Comparison of ENCODE assay signal across 9 cellular contexts in the genomic region with DNA sequence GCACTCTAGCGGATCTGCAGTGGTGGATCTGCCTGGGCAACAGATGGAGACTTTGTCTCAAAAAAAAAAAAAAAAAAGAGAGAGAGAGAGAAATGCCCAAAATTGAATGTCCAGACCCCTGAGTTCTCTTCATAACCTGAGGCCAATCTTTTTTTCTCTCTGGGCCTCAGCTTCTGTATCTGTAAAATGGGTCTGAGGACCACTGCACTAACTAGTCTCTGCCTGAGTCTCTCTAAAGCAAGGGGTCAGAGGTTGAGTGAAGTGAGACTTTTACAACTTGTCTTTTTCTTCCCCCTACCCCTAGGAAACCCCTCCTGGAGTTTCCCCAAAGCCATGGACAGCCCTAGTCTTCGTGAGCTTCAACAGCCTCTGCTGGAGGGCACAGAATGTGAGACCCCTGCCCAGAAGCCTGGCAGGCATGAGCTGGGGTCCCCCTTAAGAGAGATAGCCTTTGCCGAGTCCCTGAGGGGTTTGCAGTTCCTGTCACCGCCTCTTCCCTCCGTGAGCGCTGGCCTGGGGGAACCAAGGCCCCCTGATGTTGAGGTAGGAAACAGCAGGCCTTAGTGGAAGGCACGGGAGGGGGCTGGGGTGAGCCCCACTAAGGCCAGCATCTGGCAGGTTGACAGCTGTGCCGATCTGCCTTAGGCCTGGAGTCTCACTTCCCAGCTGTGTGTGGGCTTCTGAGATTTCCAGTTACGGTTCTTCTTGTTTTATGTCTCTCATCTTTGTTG. TPM values are rescaled to one million over a fixed set of nuclear protein-coding genes. Genes with fewer than 3 reads are reported as not detected.
DNase-seq lines count a peak whose midpoint lies in the region; ATAC-seq and TF ChIP-seq lines count a peak whose summit lies in the region.
"Had no signal": no experiment of that assay in that cellular context is flagged by ENCODE, and none has a peak within 500 bp of the region (broad histone marks: within the 10 kb centered on the region; RNA-seq: fewer than 3 reads in every experiment).

No MANE protein-coding gene starts in this region.

- ATAC-seq in GM19397 (IDR thresholded peaks at IDR 0.05; ENCODE audit: unreplicated experiment), result peak; percentile 60
- no peak for ATAC-seq in lower lobe of right lung
- no peak for ATAC-seq in GM19035 (IDR thresholded peaks at IDR 0.05; ENCODE audit: unreplicated experiment)

- H3K27ac ChIP-seq in OCI-LY1 (ENCODE audit: low read depth, low read length, poor library complexity, severe bottlenecking), result peak overlapping the region; percentile 30
- no peak overlapping the region for H3K27ac ChIP-seq in lower lobe of right lung

- H4K20me1 ChIP-seq in OCI-LY1 (ENCODE audit: insufficient read depth, low read length), result no peaks in the 10 kb centered on the region

- no peaks in the 10 kb centered on the region for H3F3A ChIP-seq in OCI-LY1 (ENCODE audit: insufficient read depth, low read length)

- H3K9ac ChIP-seq in OCI-LY1 (ENCODE audit: low read length), result no peak overlapping the region

- peaks cover 5% of the 10 kb centered on the region for H3K36me3 ChIP-seq in OCI-LY1 (ENCODE audit: insufficient read depth, low read length)
- peaks cover 12% of the 10 kb centered on the region for H3K36me3 ChIP-seq in lower lobe of right lung

- no peaks in the 10 kb centered on the region for H3K9me3 ChIP-seq in OCI-LY1 (ENCODE audit: low read length)
- H3K9me3 ChIP-seq in lower lobe of right lung, result no peaks in the 10 kb centered on the region

- TF ChIP-seq CTCF in OCI-LY1 (IDR thresholded peaks at IDR 0.05; ENCODE audit: low read length) (peak; percentile 38; the same call in 1 of the 2 replicates), lower lobe of right lung (IDR thresholded peaks at IDR 0.05) (peak; percentile 19)

- no peaks in the 10 kb centered on the region for H3K9me2 ChIP-seq in OCI-LY1 (ENCODE audit: low read depth, low read length)

- H3K4me3 ChIP-seq in OCI-LY1 (ENCODE audit: low read depth, low read length, poor library complexity, severe bottlenecking) (no peak overlapping the region), lower lobe of right lung (no peak overlapping the region)

- no peaks in the 10 kb centered on the region for H3K79me2 ChIP-seq in OCI-LY1 (ENCODE audit: insufficient read depth, low read length)

- intact Hi-C loops in lower lobe of right lung (cut with DNase I), result no loop called here

- H3K27me3 ChIP-seq in OCI-LY1 (ENCODE audit: insufficient read depth, low read length), result no peaks in the 10 kb centered on the region
- H3K27me3 ChIP-seq in lower lobe of right lung (ENCODE audit: low read depth), result no peaks in the 10 kb centered on the region

- no peak overlapping the region for H3K4me2 ChIP-seq in OCI-LY1 (ENCODE audit: low read length)

- H2AFZ ChIP-seq in OCI-LY1 (ENCODE audit: low read length), result no peak overlapping the region

- DNase-seq in D341Med (ENCODE audit: low spot score), result peak; percentile 66
- DNase-seq in lower lobe of right lung, result no peak
- no peak for DNase-seq in NCI-H748 (lab: John Stamatoyannopoulos, UW; ENCODE audit: unreplicated experiment)
- no peak for DNase-seq in kidney tubule cell (ENCODE audit: low spot score)
- no peak for DNase-seq in stimulated activated CD4-positive, alpha-beta T cell treated with anti-CD3 and anti-CD28 coated beads, Interleukin-12 subunit alpha, Interleukin-12 subunit beta, amount 100 ng/mL, for 4 hours
- DNase-seq: anterior cingulate cortex had no signal

- H3K4me1 ChIP-seq in OCI-LY1 (ENCODE audit: insufficient read depth, low read length, severe bottlenecking) (peaks cover 10% of the 10 kb centered on the region), lower lobe of right lung (peaks cover 23% of the 10 kb centered on the region)

RNA-seq across cellular contexts. Expression of a gene that starts 1.8 kb away (rescaled TPM):
- 29.8 TPM for total RNA-seq in lower lobe of right lung

RNA-seq across cellular contexts. Expression of a gene that starts 14.2 kb away (rescaled TPM):
- total RNA-seq in lower lobe of right lung, result 8.2 TPM

RNA-seq across cellular contexts. Expression of a gene that starts 19.0 kb away (rescaled TPM):
- 13.2 TPM for total RNA-seq in lower lobe of right lung

RNA-seq across cellular contexts. Expression of a gene that starts 19.5 kb away (rescaled TPM):
- total RNA-seq in lower lobe of right lung, result 13.4 TPM

RNA-seq across cellular contexts. Expression of a gene that starts 24.4 kb away (rescaled TPM):
- 114 TPM for total RNA-seq in lower lobe of right lung
